25 cellular contexts compared by ENCODE assay signal in the genomic region with DNA sequence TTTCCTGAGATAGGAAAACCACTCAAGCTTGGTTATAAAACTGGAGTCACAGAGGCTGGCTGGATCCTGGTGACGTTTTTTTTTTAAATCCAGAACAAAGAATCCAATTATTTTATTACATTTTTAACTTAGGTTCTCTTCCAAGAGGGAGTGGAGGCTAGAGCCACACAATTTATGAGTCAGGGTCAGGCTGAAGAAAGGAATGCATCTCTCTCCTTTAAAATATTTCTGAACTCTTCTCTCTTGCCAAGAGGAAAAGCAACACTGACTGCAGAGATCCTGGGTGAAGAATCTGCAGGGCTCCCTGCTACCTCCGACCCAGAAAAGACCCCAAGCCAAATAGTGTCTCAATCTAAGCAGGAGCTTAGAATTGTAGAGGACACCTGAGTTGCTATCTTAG.
"Had no signal": no experiment of that assay in that cellular context is flagged by ENCODE, and none has a peak within 500 bp of the region (broad histone marks: within the 10 kb centered on the region; RNA-seq: fewer than 3 reads in every experiment).

No MANE protein-coding gene starts in this region.

- ATAC-seq: activated CD4-positive, alpha-beta T cell treated with anti-CD3 and anti-CD28 coated beads for 36 hours; activated T-cell treated with anti-CD3 and anti-CD28 coated beads, Interleukin-2, amount 50 U/mL, for 4 hours; esophagus mucosa; heart right ventricle; naive thymus-derived CD8-positive, alpha-beta T cell; stimulated activated naive CD8-positive, alpha-beta T cell treated with anti-CD3 and anti-CD28 coated beads, Interleukin-15, Interleukin-2, amounts not matched to agents 100 U/mL and 50 U/mL, for 24 hours; T-helper 17 cell; upper lobe of right lung had no signal

- H3K27ac ChIP-seq: cardiac muscle cell, heart right ventricle, prostate gland, right atrium auricular region, thyroid gland, upper lobe of right lung had no signal

- H3K27me3 ChIP-seq: right atrium auricular region, thyroid gland, upper lobe of right lung had no signal

- H3K9me3 Mint-ChIP-seq: activated B cell treated with CpG ODN at 0.5 μM for 24 hours; activated naive CD8-positive, alpha-beta T cell treated with anti-CD3 and anti-CD28 coated beads for 36 hours; activated T-cell treated with anti-CD3 and anti-CD28 coated beads, Interleukin-2, amount 50 U/mL, for 4 hours; activated T-helper 2 cell treated with anti-CD3 and anti-CD28 coated beads, Interferon-gamma antibody, Interleukin-2, Interleukin-4, amounts not matched to agents 10 μg/mL and 5 μg/mL and 100 μg/mL, durations not matched to agents 14 hours and 24 hours and 36 hours had no signal

- H3K4me3 ChIP-seq: cardiac muscle cell, heart right ventricle, prostate gland, right atrium auricular region, thyroid gland, upper lobe of right lung had no signal

- H3K4me1 ChIP-seq: heart right ventricle, prostate gland, right atrium auricular region, thyroid gland, upper lobe of right lung had no signal

- H3K27ac Mint-ChIP-seq: activated B cell treated with CpG ODN at 0.5 μM for 24 hours; activated CD4-positive, alpha-beta T cell treated with anti-CD3 and anti-CD28 coated beads for 36 hours; activated naive CD8-positive, alpha-beta T cell treated with anti-CD3 and anti-CD28 coated beads for 36 hours; activated T-helper 2 cell treated with anti-CD3 and anti-CD28 coated beads, Interferon-gamma antibody, Interleukin-2, Interleukin-4, amounts not matched to agents 10 μg/mL and 5 μg/mL and 100 μg/mL, durations not matched to agents 14 hours and 24 hours and 36 hours; naive thymus-derived CD8-positive, alpha-beta T cell; T-helper 17 cell had no signal

- H3K4me3 Mint-ChIP-seq: activated B cell treated with CpG ODN at 0.5 μM for 24 hours; activated CD4-positive, alpha-beta T cell treated with anti-CD3 and anti-CD28 coated beads for 36 hours; activated naive CD8-positive, alpha-beta T cell treated with anti-CD3 and anti-CD28 coated beads for 36 hours; activated T-cell treated with anti-CD3 and anti-CD28 coated beads, Interleukin-2, amount 50 U/mL, for 4 hours; naive thymus-derived CD8-positive, alpha-beta T cell; T-helper 17 cell had no signal

- H3K9me3 ChIP-seq: prostate gland, right atrium auricular region, thyroid gland, upper lobe of right lung had no signal

- H3K36me3 ChIP-seq: cardiac muscle cell, heart right ventricle, prostate gland, right atrium auricular region, thyroid gland, upper lobe of right lung had no signal

- H3K36me3 Mint-ChIP-seq: activated naive CD8-positive, alpha-beta T cell treated with anti-CD3 and anti-CD28 coated beads for 36 hours; naive thymus-derived CD8-positive, alpha-beta T cell had no signal

- H3K27me3 Mint-ChIP-seq: activated B cell treated with CpG ODN at 0.5 μM for 24 hours; activated naive CD8-positive, alpha-beta T cell treated with anti-CD3 and anti-CD28 coated beads for 36 hours had no signal

- H3K4me1 Mint-ChIP-seq: activated B cell treated with CpG ODN at 0.5 μM for 24 hours; activated CD4-positive, alpha-beta T cell treated with anti-CD3 and anti-CD28 coated beads for 36 hours; activated naive CD8-positive, alpha-beta T cell treated with anti-CD3 and anti-CD28 coated beads for 36 hours; naive thymus-derived CD8-positive, alpha-beta T cell; T-helper 17 cell had no signal

- DNase-seq: activated B cell treated with CpG ODN at 0.5 μM for 24 hours; activated CD4-positive, alpha-beta T cell treated with anti-CD3 and anti-CD28 coated beads for 36 hours; activated CD4-positive, alpha-beta T cell treated with anti-CD3 and anti-CD28 coated beads, Interleukin-2, amount 50 U/mL, for 4 hours; activated CD8-positive, alpha-beta memory T cell treated with anti-CD3 and anti-CD28 coated beads for 24 hours; activated CD8-positive, alpha-beta memory T cell treated with anti-CD3 and anti-CD28 coated beads, Interleukin-2, amount 50 U/mL, for 4 hours; activated naive CD4-positive, alpha-beta T cell; activated naive CD8-positive, alpha-beta T cell treated with anti-CD3 and anti-CD28 coated beads for 36 hours; activated T-cell treated with anti-CD3 and anti-CD28 coated beads, Interleukin-2, amount 50 U/mL, for 4 hours; effector memory CD4-positive, alpha-beta T cell; heart right ventricle; islet precursor cell; left cardiac atrium; naive thymus-derived CD8-positive, alpha-beta T cell; stimulated activated CD4-positive, alpha-beta T cell treated with anti-CD3 and anti-CD28 coated beads, Interleukin-12 subunit alpha, Interleukin-12 subunit beta, amount 100 ng/mL, for 4 hours; stimulated activated CD4-positive, alpha-beta T cell treated with anti-CD3 and anti-CD28 coated beads, Interleukin-4, amount 100 ng/mL, for 4 hours; stimulated activated naive CD8-positive, alpha-beta T cell treated with anti-CD3 and anti-CD28 coated beads, Interleukin-15, Interleukin-2, amounts not matched to agents 100 U/mL and 50 U/mL, for 24 hours; substantia nigra; T-helper 17 cell; thyroid gland; upper lobe of right lung had no signal
